30 cellular contexts compared by ENCODE assay signal in the genomic region with DNA sequence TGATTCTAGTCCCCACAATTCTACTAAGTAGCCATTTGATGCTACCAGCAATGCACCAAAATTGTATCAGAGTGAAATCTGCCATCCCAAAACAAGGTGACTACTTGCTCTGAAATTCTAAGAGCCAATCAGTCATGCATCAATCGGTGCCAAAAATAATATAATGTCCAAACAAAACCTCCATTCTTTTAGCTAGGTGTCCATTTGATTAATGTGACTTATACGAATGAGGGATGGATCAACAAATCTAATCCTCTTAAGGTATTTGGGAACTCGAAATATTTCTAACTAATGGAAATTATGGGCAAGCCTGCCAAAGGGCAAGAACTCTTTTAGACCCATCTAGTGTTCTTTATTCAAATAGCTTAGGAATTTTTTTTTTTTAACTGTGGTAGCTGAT.
DNase-seq lines count a peak whose midpoint lies in the region; ATAC-seq and TF ChIP-seq lines count a peak whose summit lies in the region.
"Had no signal": no experiment of that assay in that cellular context is flagged by ENCODE, and none has a peak within 500 bp of the region (broad histone marks: within the 10 kb centered on the region; RNA-seq: fewer than 3 reads in every experiment).

No MANE protein-coding gene starts in this region.

- H3K27me3 Mint-ChIP-seq in MCF 10A (ENCODE audit: insufficient read depth, unreplicated experiment), result no peaks in the 10 kb centered on the region
- H3K27me3 Mint-ChIP-seq: activated CD4-positive, alpha-beta memory T cell treated with anti-CD3 and anti-CD28 coated beads for 36 hours; CD4-positive, CD25-positive, alpha-beta regulatory T cell; naive thymus-derived CD8-positive, alpha-beta T cell had no signal

- H3K27ac Mint-ChIP-seq in MCF 10A (ENCODE audit: low read depth, unreplicated experiment), result no peak overlapping the region
- H3K27ac Mint-ChIP-seq: activated CD4-positive, alpha-beta memory T cell treated with anti-CD3 and anti-CD28 coated beads for 36 hours; CD4-positive, CD25-positive, alpha-beta regulatory T cell; HFFc6 had no signal

- POLR2A ChIA-PET in MCF 10A (lab: Yijun Ruan, JAX), result interaction anchor here (0.5 to 1.9 kb wide), 11 partner anchors 9 to 99 kb away, joined by 3 to 9 read pairs (median 4); no protein-coding TSS in a partner anchor

- WGBS in thyroid gland, 2 donors, result 39 to 40% methylated on average over 3 of the region's 3 CpGs

- peak; percentile 62 for DNase-seq in MCF 10A (ENCODE audit: unreplicated experiment)
- DNase-seq in breast epithelium (ENCODE audit: low spot score in 2 of 2), result no peak
- DNase-seq in RPMI7951 (ENCODE audit: low read depth), result peak; percentile 20
- no peak for DNase-seq in caudate nucleus (lab: John Stamatoyannopoulos, UW)
- no peak for DNase-seq in thyroid gland
- DNase-seq in right atrium auricular region (ENCODE audit: low spot score), result no peak
- no peak for DNase-seq in DMS153 (lab: John Stamatoyannopoulos, UW)
- DNase-seq: 8988T; activated CD4-positive, alpha-beta memory T cell treated with anti-CD3 and anti-CD28 coated beads for 36 hours; activated CD4-positive, alpha-beta T cell treated with anti-CD3 and anti-CD28 coated beads for 1 hour; activated naive CD4-positive, alpha-beta T cell treated with Interleukin-2 at 50 U/mL for 16 hours; AML-193; CD4-positive, CD25-positive, alpha-beta regulatory T cell; GOT3; HFFc6; IMR-90; kidney glomerular epithelial cell; lower lobe of right lung; naive thymus-derived CD8-positive, alpha-beta T cell; NCI-H1048; NCI-H1694; NCI-H510A; Right ventricle myocardium superior; stimulated activated naive CD4-positive, alpha-beta T cell; uterus had no signal

- no peak for ATAC-seq in GM18498 (IDR thresholded peaks at IDR 0.05; ENCODE audit: unreplicated experiment)
- ATAC-seq: lower lobe of right lung; naive thymus-derived CD8-positive, alpha-beta T cell had no signal

- TSS peak; percentile 4 for BruUV-seq in MCF 10A (replicated peaks; lab: Mats Ljungman, UMichigan)

- no peak overlapping the region for H3K4me3 Mint-ChIP-seq in MCF 10A (ENCODE audit: unreplicated experiment)
- H3K4me3 Mint-ChIP-seq: activated CD4-positive, alpha-beta memory T cell treated with anti-CD3 and anti-CD28 coated beads for 36 hours; brain; HFFc6 had no signal

- H3K4me3 ChIP-seq in breast epithelium, result no peak overlapping the region
- no peak overlapping the region for H3K4me3 ChIP-seq in thyroid gland (replicated peaks in 1 of 3)
- H3K4me3 ChIP-seq in right atrium auricular region, result no peak overlapping the region
- H3K4me3 ChIP-seq: hepatocyte, lower lobe of right lung, PC-9, thoracic aorta, uterus had no signal

- intact Hi-C loops in MCF 10A (cut with micrococcal nuclease) (no loop called here), breast epithelium (cut with DNase I; ENCODE audit: low total_unique reads) (no loop called here), thyroid gland (cut with DNase I) (no loop called here)

- TF ChIP-seq POLR2A in breast epithelium (IDR thresholded peaks at IDR 0.05), result no peak
- TF ChIP-seq POLR2A in thyroid gland (IDR thresholded peaks at IDR 0.05), result no peak

- H3K27me3 ChIP-seq in breast epithelium (no peaks in the 10 kb centered on the region), thyroid gland (no peaks in the 10 kb centered on the region), right atrium auricular region (no peaks in the 10 kb centered on the region)
- H3K27me3 ChIP-seq: hepatocyte, uterus had no signal

- peaks cover 21% of the 10 kb centered on the region for H3K4me1 Mint-ChIP-seq in MCF 10A (ENCODE audit: insufficient read depth, unreplicated experiment)

- H3K36me3 ChIP-seq in breast epithelium, result no peaks in the 10 kb centered on the region
- no peaks in the 10 kb centered on the region for H3K36me3 ChIP-seq in thyroid gland
- H3K36me3 ChIP-seq in right atrium auricular region, result no peaks in the 10 kb centered on the region
- H3K36me3 ChIP-seq: lower lobe of right lung, thoracic aorta, uterus had no signal

- no peak for TF ChIP-seq CTCF in MCF 10A (IDR thresholded peaks at IDR 0.05; ENCODE audit: unreplicated experiment)
- no peak for TF ChIP-seq CTCF in breast epithelium (IDR thresholded peaks at IDR 0.05)
- TF ChIP-seq CTCF in thyroid gland (IDR thresholded peaks at IDR 0.05), result peak in 1 of 6 experiments; percentile 5
- no peak for TF ChIP-seq CTCF in right atrium auricular region (IDR thresholded peaks at IDR 0.05)

- H3K27ac ChIP-seq in breast epithelium (no peak overlapping the region), caudate nucleus (ENCODE audit: low read depth, low read length) (peak overlapping the region; percentile 87), thyroid gland (peak overlapping the region in 2 of 3 donors; percentile 10 to 59), right atrium auricular region (no peak overlapping the region)
- H3K27ac ChIP-seq: hepatocyte, lower lobe of right lung, PC-9, thoracic aorta, uterus had no signal

- H3K4me1 ChIP-seq in breast epithelium (no peaks in the 10 kb centered on the region), thyroid gland (peaks cover 13 to 14% of the 10 kb centered on the region in 2 donors), right atrium auricular region (no peaks in the 10 kb centered on the region)
- H3K4me1 ChIP-seq: lower lobe of right lung, uterus had no signal

- no peaks in the 10 kb centered on the region for H3K36me3 Mint-ChIP-seq in MCF 10A (ENCODE audit: insufficient read depth, unreplicated experiment)
- H3K36me3 Mint-ChIP-seq: activated CD4-positive, alpha-beta memory T cell treated with anti-CD3 and anti-CD28 coated beads for 36 hours; CD4-positive, CD25-positive, alpha-beta regulatory T cell; naive thymus-derived CD8-positive, alpha-beta T cell had no signal

- CTCF ChIA-PET in MCF 10A (lab: Yijun Ruan, JAX), result interaction anchor here (0.6 to 4.8 kb wide), 15 partner anchors 10 to 715 kb away, joined by 3 to 26 read pairs (median 4); no protein-coding TSS in a partner anchor

- no peaks in the 10 kb centered on the region for H3K9me3 Mint-ChIP-seq in MCF 10A (ENCODE audit: unreplicated experiment)
- H3K9me3 Mint-ChIP-seq: activated CD4-positive, alpha-beta memory T cell treated with anti-CD3 and anti-CD28 coated beads for 36 hours; brain; CD4-positive, CD25-positive, alpha-beta regulatory T cell; HFFc6; naive thymus-derived CD8-positive, alpha-beta T cell had no signal

- H3K9me3 ChIP-seq in breast epithelium (no peaks in the 10 kb centered on the region), thyroid gland (no peaks in the 10 kb centered on the region), right atrium auricular region (no peaks in the 10 kb centered on the region)
- H3K9me3 ChIP-seq: lower lobe of right lung, thoracic aorta, uterus had no signal

Comparison
In these comparisons a context has a peak if more than half of its experiments do, and no peak if none do; other contexts are left out.
1. DNase-seq: peak in MCF 10A (single experiment) and RPMI7951 (single experiment); none in breast epithelium (0 of 2), caudate nucleus (0 of 61), thyroid gland (0 of 2), right atrium auricular region (single experiment) and DMS153 (single experiment).
2. H3K27ac ChIP-seq: peak in caudate nucleus (single experiment) and thyroid gland (2 of 3); none in breast epithelium (0 of 2) and right atrium auricular region (0 of 2).